In the genomic region with DNA sequence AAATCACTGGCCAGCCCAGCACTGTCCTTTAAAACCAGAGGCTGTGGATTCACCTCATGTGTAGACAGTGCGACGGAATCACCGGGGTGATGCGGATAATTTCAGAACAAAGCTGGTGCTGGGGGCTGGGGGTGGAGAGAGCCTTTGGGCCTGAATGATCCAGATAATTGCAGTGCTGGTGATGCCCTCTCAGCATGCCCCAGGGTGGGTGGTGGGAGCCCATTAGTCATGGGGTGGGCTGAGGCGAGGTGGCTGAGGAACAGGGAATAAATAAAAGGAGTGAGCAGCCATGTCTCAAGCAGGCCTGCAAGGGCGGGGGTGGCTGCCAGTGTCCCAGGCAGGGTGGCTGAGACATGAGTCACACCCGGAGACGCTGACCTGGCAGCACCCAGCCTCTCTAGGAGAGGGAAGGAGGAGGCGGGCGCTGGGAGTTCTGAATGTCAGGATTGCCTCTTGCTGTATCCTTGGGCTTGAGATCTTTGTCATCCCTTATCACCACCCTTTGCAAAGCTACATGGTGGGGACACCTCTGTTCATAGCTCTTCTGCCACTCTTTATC, we compare ENCODE assay signal across 10 cellular contexts.
DNase-seq lines count a peak whose midpoint lies in the region; ATAC-seq and TF ChIP-seq lines count a peak whose summit lies in the region.
"Had no signal": no experiment of that assay in that cellular context is flagged by ENCODE, and none has a peak within 500 bp of the region (broad histone marks: within the 10 kb centered on the region; RNA-seq: fewer than 3 reads in every experiment).

No MANE protein-coding gene starts in this region.

- no peak overlapping the region for H3K4me3 ChIP-seq in mammary epithelial cell (replicated peaks in 1 of 3; ENCODE audit: insufficient read depth in 1 of 3, low read depth in 2 of 3, low read length in 3 of 3)
- H3K4me3 ChIP-seq in lower lobe of right lung = no peak overlapping the region

- H3K9me3 ChIP-seq in mammary epithelial cell (replicated peaks; ENCODE audit: insufficient read depth, low read length) (no peaks in the 10 kb centered on the region), lower lobe of right lung (no peaks in the 10 kb centered on the region)
- no peaks in the 10 kb centered on the region for H3K9me3 ChIP-seq in CD4-positive, alpha-beta T cell (ENCODE audit: control insufficient read depth, low read length)

- dilution Hi-C loops in mammary epithelial cell (cut with HindIII; ENCODE audit: low sequenced_read_pairs) = no loop called here

- no peaks in the 10 kb centered on the region for H3K9me3 Mint-ChIP-seq in CD4-positive, alpha-beta T cell
- H3K9me3 Mint-ChIP-seq: activated T-helper 2 cell treated with anti-CD3 and anti-CD28 coated beads, Interferon-gamma antibody, Interleukin-2, Interleukin-4, amounts not matched to agents 10 μg/mL and 5 μg/mL and 100 μg/mL, durations not matched to agents 14 hours and 24 hours and 36 hours had no signal

- no TSS peak for BruUV-seq in mammary epithelial cell (replicated peaks; lab: Mats Ljungman, UMichigan)

- H3K27me3 ChIP-seq in mammary epithelial cell (ENCODE audit: insufficient read depth, low read length) = no peaks in the 10 kb centered on the region
- H3K27me3 ChIP-seq in lower lobe of right lung (ENCODE audit: low read depth) = no peaks in the 10 kb centered on the region
- no peaks in the 10 kb centered on the region for H3K27me3 ChIP-seq in CD4-positive, alpha-beta T cell (ENCODE audit: control insufficient read depth, insufficient read depth, low read length)

- TF ChIP-seq CTCF in mammary epithelial cell (conservative IDR thresholded peaks at IDR 0.05 in 1 of 2, IDR thresholded peaks at IDR 0.05 in 1 of 2; ENCODE audit: extremely low read depth in 1 of 2, insufficient read depth in 1 of 2, low read depth in 1 of 2, low read length in 2 of 2) (no peak), lower lobe of right lung (IDR thresholded peaks at IDR 0.05) (no peak)
- TF ChIP-seq CTCF in CD4-positive, alpha-beta T cell (IDR thresholded peaks at IDR 0.05) = no peak

- H3K4me1 ChIP-seq in mammary epithelial cell (ENCODE audit: insufficient read depth, low read length) (peaks cover 15% of the 10 kb centered on the region), lower lobe of right lung (no peaks in the 10 kb centered on the region)

- no peaks in the 10 kb centered on the region for H3K79me2 ChIP-seq in mammary epithelial cell (ENCODE audit: insufficient read depth, low read length)

- H3K4me2 ChIP-seq in mammary epithelial cell (ENCODE audit: insufficient read depth, low read depth, low read length) = peak overlapping the region; percentile 33

- no peaks in the 10 kb centered on the region for H4K20me1 ChIP-seq in mammary epithelial cell (ENCODE audit: insufficient read depth, low read length)

- H2AFZ ChIP-seq in mammary epithelial cell (ENCODE audit: low read depth, low read length) = peak overlapping the region; percentile 40

- H3K36me3 Mint-ChIP-seq in CD4-positive, alpha-beta T cell (ENCODE audit: low read depth) = no peaks in the 10 kb centered on the region

- H3K36me3 ChIP-seq in mammary epithelial cell (ENCODE audit: insufficient read depth, low read length) (no peaks in the 10 kb centered on the region), lower lobe of right lung (no peaks in the 10 kb centered on the region)

- no peak overlapping the region for H3K27ac Mint-ChIP-seq in CD4-positive, alpha-beta T cell
- H3K27ac Mint-ChIP-seq: activated T-helper 2 cell treated with anti-CD3 and anti-CD28 coated beads, Interferon-gamma antibody, Interleukin-2, Interleukin-4, amounts not matched to agents 10 μg/mL and 5 μg/mL and 100 μg/mL, durations not matched to agents 14 hours and 24 hours and 36 hours had no signal

- H3K27me3 Mint-ChIP-seq in CD4-positive, alpha-beta T cell = no peaks in the 10 kb centered on the region

- in situ Hi-C loops in mammary epithelial cell (cut with MboI; ENCODE audit: low sequenced_read_pairs in 2 of 2) = no loop called here

- H3K9ac ChIP-seq in mammary epithelial cell (ENCODE audit: insufficient read depth, low read length) = no peak overlapping the region

- WGBS in mammary epithelial cell (ENCODE audit: low coverage, missing lambda C conversion rate) = 73% methylated on average over 5 of the region's 10 CpGs

- POLR2A ChIA-PET in CD4-positive, alpha-beta T cell (lab: Charles Lee) = no interaction called here

- intact Hi-C loops in mammary epithelial cell (cut with micrococcal nuclease) (no loop called here), lower lobe of right lung (cut with DNase I) (no loop called here)
- intact Hi-C loops in CD4-positive, alpha-beta T cell (cut with DNase I, micrococcal nuclease) = no loop called here

- DNase-seq in activated effector memory CD4-positive, alpha-beta T cell treated with anti-CD3 and anti-CD28 coated beads, Interleukin-2, amount 50 U/mL, for 16 hours = peak; percentile 49
- DNase-seq in activated effector memory CD4-positive, alpha-beta T cell treated with Interleukin-2 at 50 U/mL for 16 hours = no peak
- peak; percentile 71 for DNase-seq in mammary epithelial cell
- no peak for DNase-seq in lower lobe of right lung
- DNase-seq in NCI-H2196 (lab: John Stamatoyannopoulos, UW; ENCODE audit: unreplicated experiment) = no peak
- no peak for DNase-seq in CD4-positive, alpha-beta T cell
- DNase-seq in stimulated activated CD4-positive, alpha-beta T cell treated with anti-CD3 and anti-CD28 coated beads, Interleukin-15, amount 100 ng/mL, for 24 hours = no peak
- DNase-seq: T-helper 1 cell had no signal

- CTCF ChIA-PET in mammary epithelial cell (lab: Charles Lee; ENCODE audit: low non-redundant PET) = no interaction called here
- CTCF ChIA-PET in CD4-positive, alpha-beta T cell (lab: Charles Lee) = no interaction called here

- ATAC-seq in lower lobe of right lung (peak; percentile 74 to 83), HG03196 (IDR thresholded peaks at IDR 0.05; ENCODE audit: unreplicated experiment) (no peak)
- ATAC-seq in CD4-positive, alpha-beta T cell (ENCODE audit: poor library complexity) = no peak

- H3K27ac ChIP-seq in mammary epithelial cell (ENCODE audit: insufficient read depth, low read depth, low read length) = no peak overlapping the region
- H3K27ac ChIP-seq in lower lobe of right lung = no peak overlapping the region
- H3K27ac ChIP-seq in CD4-positive, alpha-beta T cell (ENCODE audit: low read depth, low read length) = no peak overlapping the region

- no peak overlapping the region for H3K4me3 Mint-ChIP-seq in CD4-positive, alpha-beta T cell

- no peaks in the 10 kb centered on the region for H3K4me1 Mint-ChIP-seq in CD4-positive, alpha-beta T cell (ENCODE audit: low read depth)

Comparison
In these comparisons a context has a peak if more than half of its experiments do, and no peak if none do; other contexts are left out.
1. DNase-seq: peak in activated effector memory CD4-positive, alpha-beta T cell treated with anti-CD3 and anti-CD28 coated beads, Interleukin-2, amount 50 U/mL, for 16 hours (single experiment) and mammary epithelial cell (single experiment); none in activated effector memory CD4-positive, alpha-beta T cell treated with Interleukin-2 at 50 U/mL for 16 hours (single experiment), lower lobe of right lung (single experiment), NCI-H2196 (single experiment), CD4-positive, alpha-beta T cell (0 of 10) and stimulated activated CD4-positive, alpha-beta T cell treated with anti-CD3 and anti-CD28 coated beads, Interleukin-15, amount 100 ng/mL, for 24 hours (single experiment).
2. ATAC-seq: peak in lower lobe of right lung (2 of 2); none in CD4-positive, alpha-beta T cell (single experiment) and HG03196 (single experiment).